ENCODE assay signal across 8 cellular contexts in the genomic region with DNA sequence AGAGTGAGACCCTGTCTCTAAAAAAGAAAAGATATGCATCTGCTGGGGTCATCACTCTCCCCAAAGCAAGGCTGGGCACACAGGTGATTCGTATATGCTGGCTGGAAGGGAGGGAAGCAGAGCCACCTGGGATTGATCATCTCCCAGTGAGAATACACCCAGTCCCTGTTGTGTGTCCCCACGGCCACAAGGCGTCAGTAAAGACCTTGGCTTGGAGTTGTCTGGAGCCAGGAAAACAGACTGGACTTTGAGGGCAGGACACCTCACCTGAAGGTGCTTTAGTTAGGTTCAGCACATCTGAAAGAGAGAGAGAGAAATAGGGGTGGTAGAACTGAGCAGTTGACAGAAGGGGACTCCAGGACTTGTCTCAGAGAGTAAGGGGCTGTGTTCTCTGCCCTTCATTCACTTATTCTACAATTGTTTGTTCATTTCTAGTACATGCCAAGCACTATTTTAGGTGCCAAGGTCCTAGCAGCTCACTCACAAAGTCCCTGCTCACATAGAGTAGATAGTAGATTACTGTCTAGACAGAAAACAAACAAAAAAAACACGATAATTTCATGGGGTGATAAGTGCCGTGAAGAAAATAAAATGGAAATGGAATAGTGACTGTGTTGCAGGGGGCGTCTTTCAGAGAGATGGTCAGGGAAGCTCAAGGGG. TPM values are rescaled to one million over a fixed set of nuclear protein-coding genes. Genes with fewer than 3 reads are reported as not detected.
DNase-seq lines count a peak whose midpoint lies in the region; ATAC-seq and TF ChIP-seq lines count a peak whose summit lies in the region.

No MANE protein-coding gene starts in this region.

- WGBS in body of pancreas, 2 donors = 21 to 27% methylated on average over 6 of the region's 6 CpGs
- WGBS in tibial nerve, 2 donors = 49 to 52% methylated on average over 6 of the region's 6 CpGs

- TF ChIP-seq RAD21 in HCT116 (IDR thresholded peaks at IDR 0.05; ENCODE audit: low read depth) = peak; percentile 99

- POLR2A ChIA-PET in HCT116 (lab: Charles Lee) = interaction anchor here (1.3 kb wide), 1 partner anchor 100 kb away, joined by 3 read pairs; no protein-coding TSS in a partner anchor

- ATAC-seq in HCT116 = peak; percentile 90
- ATAC-seq in body of pancreas = peak; percentile 92
- ATAC-seq in GM21619 (IDR thresholded peaks at IDR 0.05; ENCODE audit: unreplicated experiment) = no peak

- H3K27me3 ChIP-seq in HCT116 (ENCODE audit: insufficient read depth, low read length) (no peaks in the 10 kb centered on the region), body of pancreas (no peaks in the 10 kb centered on the region), tibial nerve (no peaks in the 10 kb centered on the region)

- no peaks in the 10 kb centered on the region for H3K9me2 ChIP-seq in HCT116 (ENCODE audit: insufficient read depth)

- H3K4me2 ChIP-seq in HCT116 (ENCODE audit: low read length) = no peak overlapping the region

- H3K4me3 ChIP-seq in HCT116 (replicated peaks in 1 of 2; ENCODE audit: low read depth in 1 of 2, low read length in 2 of 2) (no peak overlapping the region), body of pancreas (no peak overlapping the region), tibial nerve (no peak overlapping the region)

- peak overlapping the region; percentile 31 for H2AFZ ChIP-seq in HCT116 (ENCODE audit: low read depth, low read length, poor library complexity, severe bottlenecking)

- no peaks in the 10 kb centered on the region for H3K36me3 ChIP-seq in HCT116 (ENCODE audit: control insufficient read depth in 1 of 2, insufficient read depth in 2 of 2, low read length in 2 of 2)
- H3K36me3 ChIP-seq in body of pancreas (replicated peaks in 1 of 2; ENCODE audit: insufficient read depth in 1 of 2, low read depth in 2 of 2) = no peaks in the 10 kb centered on the region
- H3K36me3 ChIP-seq in tibial nerve = no peaks in the 10 kb centered on the region

- TF ChIP-seq EP300 in tibial nerve (IDR thresholded peaks at IDR 0.05) = no peak

- H3K9ac ChIP-seq in HCT116 (ENCODE audit: low read length) = no peak overlapping the region

- TF ChIP-seq CTCF in HCT116 (IDR thresholded peaks at IDR 0.05 in 2 of 3, conservative IDR thresholded peaks at IDR 0.05 in 1 of 3; ENCODE audit: borderline replicate concordance in 1 of 3, insufficient read depth in 1 of 3, low read depth in 2 of 3, low read length in 2 of 3) = peak; percentile 93 to 96 (median 95)
- peak; percentile 75 to 98 (median 97) for TF ChIP-seq CTCF in body of pancreas (IDR thresholded peaks at IDR 0.05)
- peak; percentile 53 to 82 (median 70) for TF ChIP-seq CTCF in tibial nerve (IDR thresholded peaks at IDR 0.05)

- H3K79me2 ChIP-seq in HCT116 (ENCODE audit: insufficient read depth, low read length) = no peaks in the 10 kb centered on the region

- H4K20me1 ChIP-seq in HCT116 (ENCODE audit: insufficient read depth) = no peaks in the 10 kb centered on the region

- RAD21 ChIA-PET in HCT116 (lab: Charles Lee; ENCODE audit: low non-redundant PET in 1 of 2, low total read pairs in 2 of 2, uncharacterized antibody in 2 of 2, unreplicated experiment in 2 of 2) = interaction anchor here (0.6 to 2.5 kb wide), 7 partner anchors 14 to 104 kb away, joined by 3 to 11 read pairs (median 4); a partner anchor contains a TSS

- TF ChIP-seq POLR2A in HCT116 (IDR thresholded peaks at IDR 0.05; ENCODE audit: borderline replicate concordance, extremely low read depth, insufficient read depth, insufficient read length) (no peak), body of pancreas (IDR thresholded peaks at IDR 0.05) (no peak), tibial nerve (IDR thresholded peaks at IDR 0.05) (no peak)

- CTCF ChIA-PET in HCT116 (lab: Charles Lee) = interaction anchor here (0.9 to 8.8 kb wide), 6 partner anchors 14 to 256 kb away, joined by 3 to 202 read pairs (median 8); no protein-coding TSS in a partner anchor

- H3K27ac ChIP-seq in HCT116 (ENCODE audit: low read depth, low read length) (no peak overlapping the region), body of pancreas (peak overlapping the region in 1 of 4 donors; percentile 22), tibial nerve (no peak overlapping the region)

- H3K9me3 ChIP-seq in HCT116 (ENCODE audit: control insufficient read depth in 1 of 2, insufficient read depth in 1 of 2, low read depth in 1 of 2, low read length in 2 of 2) (no peaks in the 10 kb centered on the region), body of pancreas (no peaks in the 10 kb centered on the region), tibial nerve (no peaks in the 10 kb centered on the region)

- BruUV-seq in HCT116 (replicated peaks; lab: Mats Ljungman, UMichigan) = no TSS peak

- H3K4me1 ChIP-seq in HCT116 (ENCODE audit: control insufficient read depth in 1 of 2, insufficient read depth in 2 of 2, low read length in 2 of 2) = peaks cover 0 to 25% of the 10 kb centered on the region in 2 experiments; a peak in 2 of 4 replicates
- H3K4me1 ChIP-seq in body of pancreas = peaks cover 23% of the 10 kb centered on the region
- H3K4me1 ChIP-seq in tibial nerve = peaks cover 0 to 4% (median 0%) of the 10 kb centered on the region in 4 donors

- DNase-seq in CD1c-positive myeloid dendritic cell (ENCODE audit: extremely low spot score) (peak; percentile 56), HCT116 (ENCODE audit: low read depth, low spot score) (peak; percentile 71), NCI-H69 (lab: John Stamatoyannopoulos, UW) (peak; percentile 74), body of pancreas (peak; percentile 83 to 88 (median 88)), islet precursor cell (peak; percentile 89), tibial nerve (ENCODE audit: low spot score in 2 of 2) (peak; percentile 24 to 49)
- DNase-seq in activated naive CD4-positive, alpha-beta T cell treated with Interleukin-2 at 50 U/mL for 16 hours = no peak

- intact Hi-C loops in HCT116 (cut with micrococcal nuclease) = loop anchor here (1.0 kb wide), 3 partner anchors 104 to 236 kb away; no protein-coding TSS in a partner anchor
- intact Hi-C loops in body of pancreas (cut with DNase I) = loop anchor here (5.0 kb wide), 1 partner anchor 104 kb away; no protein-coding TSS in a partner anchor

TF ChIP-seq in HCT116, 20 proteins besides CTCF, POLR2A, EP300 and RAD21:
- no peak for TF ChIP-seq FOSL1 (IDR thresholded peaks at IDR 0.05; ENCODE audit: low read depth)
- peak; percentile 11 for TF ChIP-seq YY1 (IDR thresholded peaks at IDR 0.05; ENCODE audit: extremely low read depth, insufficient replicate concordance, low read depth, low read length)
- no peak for TF ChIP-seq EGR1 (IDR thresholded peaks at IDR 0.05; ENCODE audit: low read depth)

RNA-seq across cellular contexts. Expression of a gene that starts 13.5 kb away (rescaled TPM):
- total RNA-seq in HCT116 (2021; ENCODE audit: unreplicated experiment) = 7.8 TPM
- 4.3 and 6.8 TPM in 2 replicates for polyA plus RNA-seq in HCT116 (2012)
- 100 to 1,000 TPM; 180 to 465 TPM for total RNA-seq in body of pancreas
- total RNA-seq in tibial nerve = 10 to 100 TPM in 3 of 4 donors, 1 to 10 TPM in 1; 6.0 to 20.3 (median 13.4) TPM

Comparison
In these comparisons a context has a peak if more than half of its experiments do, and no peak if none do; other contexts are left out.
1. RNA of a gene that starts 13.5 kb away (total RNA-seq): 180 to 465 TPM in body of pancreas; 6.0 to 20.3 TPM in tibial nerve and 7.8 TPM in HCT116 (single experiment); every median in the first group is over 4 times any median in the second.
2. Peak in every context shown above with its lines, with median percentiles within 50 percentile points of each other: CTCF ChIP-seq.